14 cellular contexts compared by ENCODE assay signal in the genomic region with DNA sequence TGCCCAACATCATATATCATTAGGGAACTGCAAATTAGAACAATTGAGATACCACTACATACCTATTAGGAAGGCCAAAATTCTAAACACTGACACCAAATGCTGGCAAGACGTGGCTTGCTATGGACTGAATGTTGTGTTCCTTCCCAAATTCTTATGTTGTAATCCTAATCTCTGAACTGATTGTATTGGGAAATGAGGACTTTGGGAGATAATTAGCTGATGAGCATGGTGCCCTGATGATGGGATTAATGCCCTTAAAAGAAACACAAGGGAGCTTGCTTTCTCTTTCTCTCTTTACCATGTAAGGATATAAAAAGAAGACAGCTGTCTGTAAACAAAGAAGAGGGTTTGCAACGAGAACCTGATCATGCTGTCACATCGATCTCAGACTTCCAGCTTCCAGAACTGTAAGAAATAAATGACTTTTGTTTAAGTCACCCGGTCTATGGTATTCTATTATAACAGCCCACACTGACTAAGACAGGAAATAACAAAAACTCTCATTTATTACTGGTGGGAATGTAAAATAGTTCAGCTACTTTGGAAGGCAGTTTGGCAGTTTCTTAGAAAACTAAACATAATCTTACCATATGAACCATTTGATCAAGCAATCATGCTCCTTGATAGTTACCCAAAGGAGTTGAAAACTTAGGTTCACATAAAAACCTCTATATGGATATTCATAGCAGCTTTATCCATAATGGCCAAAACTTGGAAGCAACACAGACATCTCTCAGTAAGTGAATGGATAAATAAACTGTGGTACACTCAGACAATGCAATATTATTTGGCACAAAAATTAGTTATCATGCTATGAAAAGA.
A peak's percentile ranks its signal among the peaks of the same experiment; 100 is the strongest.
DNase-seq lines count a peak whose midpoint lies in the region; ATAC-seq and TF ChIP-seq lines count a peak whose summit lies in the region.
"Had no signal": no experiment of that assay in that cellular context is flagged by ENCODE, and none has a peak within 500 bp of the region (broad histone marks: within the 10 kb centered on the region; RNA-seq: fewer than 3 reads in every experiment).

No MANE protein-coding gene starts in this region.

- H3K4ac ChIP-seq in trophoblast cell (ENCODE audit: low read depth, low read length) = no peak overlapping the region

- DNase-seq in activated T-cell treated with anti-CD3 and anti-CD28 coated beads, Interleukin-2, amount 50 U/mL, for 4 hours = no peak
- DNase-seq in activated T-cell treated with anti-CD3 and anti-CD28 coated beads, Interleukin-2, amount 50 U/mL, for 48 hours = no peak
- DNase-seq in LHCN-M2 (ENCODE audit: low read depth) = peak; percentile 43
- DNase-seq in astrocyte of the spinal cord (ENCODE audit: low read depth, low spot score) = peak; percentile 56
- peak; percentile 53 to 92 for DNase-seq in trophoblast cell
- no peak for DNase-seq in NCI-H1092 treated with DMSO at 0.1 percent for 48 hours (lab: John Stamatoyannopoulos, UW)
- DNase-seq in C1 segment of cervical spinal cord (lab: John Stamatoyannopoulos, UW) = no peak
- DNase-seq in NCI-H1436 treated with DMSO at 0.1 percent for 48 hours (lab: John Stamatoyannopoulos, UW) = no peak
- DNase-seq: DMS79 treated with DMSO at 0.1 percent for 48 hours, foreskin keratinocyte, Kasumi-1, uterus had no signal

- peaks cover 31% of the 10 kb centered on the region for H3K4me1 Mint-ChIP-seq in activated T-cell treated with anti-CD3 and anti-CD28 coated beads, Interleukin-2, amount 50 U/mL, for 4 hours (ENCODE audit: low read depth)

- no peak overlapping the region for H3K4me3 ChIP-seq in astrocyte of the spinal cord (ENCODE audit: low read depth, low read length)
- no peak overlapping the region for H3K4me3 ChIP-seq in trophoblast cell (ENCODE audit: low read depth, low read length)
- H3K4me3 ChIP-seq: HAP-1, prostate gland, uterus had no signal

- no peak overlapping the region for H2BK12ac ChIP-seq in trophoblast cell (ENCODE audit: low read length)

- no peaks in the 10 kb centered on the region for H3K4me1 ChIP-seq in trophoblast cell (ENCODE audit: control insufficient read depth in 1 of 2, insufficient read depth in 2 of 2, low read length in 2 of 2)
- H3K4me1 ChIP-seq: foreskin keratinocyte, HAP-1, prostate gland, uterus had no signal

- peak in 1 of 2 donors; percentile 28 for ATAC-seq in activated T-cell treated with anti-CD3 and anti-CD28 coated beads, Interleukin-2, amount 50 U/mL, for 4 hours
- ATAC-seq: foreskin keratinocyte had no signal

- in situ Hi-C loops in astrocyte of the spinal cord (cut with HindIII; ENCODE audit: low sequenced_read_pairs) = no loop called here

- no peaks in the 10 kb centered on the region for H3K27me3 ChIP-seq in trophoblast cell (ENCODE audit: insufficient read depth, low read length)
- H3K27me3 ChIP-seq: foreskin keratinocyte, uterus had no signal

- no peak overlapping the region for H2BK5ac ChIP-seq in trophoblast cell (ENCODE audit: low read depth, low read length, poor library complexity)

- H2AFZ ChIP-seq in trophoblast cell (ENCODE audit: insufficient read depth, low read length, poor library complexity) = no peak overlapping the region

- peaks cover 19% of the 10 kb centered on the region for H3K9me3 Mint-ChIP-seq in activated T-cell treated with anti-CD3 and anti-CD28 coated beads, Interleukin-2, amount 50 U/mL, for 4 hours

- TF ChIP-seq CTCF in astrocyte of the spinal cord (IDR thresholded peaks at IDR 0.05; ENCODE audit: low read depth, low read length) = no peak

- H3K4me2 ChIP-seq in trophoblast cell (ENCODE audit: low read length) = no peak overlapping the region

- H4K8ac ChIP-seq in trophoblast cell (ENCODE audit: low read depth, low read length) = no peak overlapping the region

- H3K23ac ChIP-seq in trophoblast cell (ENCODE audit: low read length) = no peak overlapping the region

- H3K9ac ChIP-seq in trophoblast cell (ENCODE audit: low read length) = no peak overlapping the region

- H4K91ac ChIP-seq in trophoblast cell (ENCODE audit: low read depth, low read length) = no peak overlapping the region

- H4K12ac ChIP-seq in trophoblast cell (ENCODE audit: low read depth, low read length) = no peak overlapping the region

- no peak overlapping the region for H2AK5ac ChIP-seq in trophoblast cell (ENCODE audit: low read length)

- H3K27ac ChIP-seq in trophoblast cell (ENCODE audit: low read depth, low read length) = no peak overlapping the region
- H3K27ac ChIP-seq: foreskin keratinocyte, prostate gland, uterus had no signal

- no peaks in the 10 kb centered on the region for H3K79me2 ChIP-seq in trophoblast cell (ENCODE audit: control insufficient read depth, insufficient read depth, low read length, poor library complexity)

- H3K36me3 Mint-ChIP-seq in activated T-cell treated with anti-CD3 and anti-CD28 coated beads, Interleukin-2, amount 50 U/mL, for 4 hours (ENCODE audit: insufficient read depth) = no peaks in the 10 kb centered on the region

- H3K79me1 ChIP-seq in trophoblast cell (ENCODE audit: low read length) = no peaks in the 10 kb centered on the region

- H3K27me3 Mint-ChIP-seq in activated T-cell treated with anti-CD3 and anti-CD28 coated beads, Interleukin-2, amount 50 U/mL, for 4 hours (ENCODE audit: low read depth) = no peaks in the 10 kb centered on the region

- no peak overlapping the region for H3K14ac ChIP-seq in trophoblast cell (ENCODE audit: low read length)

- no peaks in the 10 kb centered on the region for H3K9me3 ChIP-seq in trophoblast cell (ENCODE audit: insufficient read depth, low read depth, low read length)
- H3K9me3 ChIP-seq: HAP-1, prostate gland had no signal

- no CpG with 5 or more reads among the region's 4 CpGs for WGBS in trophoblast cell (ENCODE audit: extremely low coverage, insufficient coverage, insufficient read length)

- H2BK120ac ChIP-seq in trophoblast cell (ENCODE audit: insufficient read depth, low read length, poor library complexity) = no peak overlapping the region

- no peak overlapping the region for H3K18ac ChIP-seq in trophoblast cell (ENCODE audit: low read length)

- peak overlapping the region; percentile 20 for H3K4me3 Mint-ChIP-seq in activated T-cell treated with anti-CD3 and anti-CD28 coated beads, Interleukin-2, amount 50 U/mL, for 4 hours

- no peaks in the 10 kb centered on the region for H3K36me3 ChIP-seq in trophoblast cell (ENCODE audit: control insufficient read depth in 1 of 2, insufficient read depth in 2 of 2, low read length in 2 of 2)
- H3K36me3 ChIP-seq: HAP-1, prostate gland, uterus had no signal

Comparison
In these comparisons a context has a peak if more than half of its experiments do, and no peak if none do; other contexts are left out.
1. DNase-seq: peak in LHCN-M2 (single experiment), astrocyte of the spinal cord (single experiment) and trophoblast cell (2 of 2); none in activated T-cell treated with anti-CD3 and anti-CD28 coated beads, Interleukin-2, amount 50 U/mL, for 4 hours (single experiment), activated T-cell treated with anti-CD3 and anti-CD28 coated beads, Interleukin-2, amount 50 U/mL, for 48 hours (0 of 2), NCI-H1092 treated with DMSO at 0.1 percent for 48 hours (single experiment), C1 segment of cervical spinal cord (0 of 14) and NCI-H1436 treated with DMSO at 0.1 percent for 48 hours (single experiment).